1 cellular context compared by ENCODE assay signal in the genomic region with DNA sequence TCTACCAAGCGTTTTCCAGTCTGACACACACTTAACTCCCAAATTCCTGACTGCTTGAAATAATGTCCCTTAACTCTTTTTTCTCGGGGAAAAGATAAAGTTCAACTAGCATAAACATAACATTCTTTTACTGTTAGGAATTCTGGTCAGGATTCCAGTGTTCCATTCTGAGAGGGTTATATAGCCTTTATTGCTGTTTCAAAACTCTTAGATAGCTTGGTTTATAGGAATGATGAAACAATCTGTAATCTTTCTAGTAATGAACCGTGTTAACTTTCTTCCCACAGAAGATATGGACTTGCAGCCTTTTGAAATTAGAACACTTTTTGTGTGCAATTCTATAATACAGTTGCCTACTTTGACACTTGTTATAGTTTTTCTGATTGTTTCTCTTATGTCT.
TF ChIP-seq lines count a peak whose summit lies in the region.

No MANE protein-coding gene starts in this region.

TF ChIP-seq in K562, 482 proteins besides CTCF, POLR2A, EP300 and RAD21 (continued from another document and continues in another):
- no peak for TF ChIP-seq MGA (IDR thresholded peaks at IDR 0.05)
- TF ChIP-seq TCFL5 (CRISPR knock-in tag; conservative IDR thresholded peaks at IDR 0.05): no peak
- TF ChIP-seq ELF4 (CRISPR knock-in tag; IDR thresholded peaks at IDR 0.05): no peak
- no peak for TF ChIP-seq ZKSCAN1 (IDR thresholded peaks at IDR 0.05; ENCODE audit: low read depth, low read length)
- TF ChIP-seq ZNF609 (CRISPR knock-in tag; IDR thresholded peaks at IDR 0.05; ENCODE audit: borderline replicate concordance): no peak
- no peak for TF ChIP-seq MTA3 (IDR thresholded peaks at IDR 0.05; ENCODE audit: borderline replicate concordance)
- peak; percentile 49 to 59; a peak in 2 of 4 replicates for TF ChIP-seq TRIM24 (IDR thresholded peaks at IDR 0.05)
- 0 out of 2 replicates have a peak, but pooled peaks have one; percentile 20 for TF ChIP-seq ZNF395 (CRISPR knock-in tag; IDR thresholded peaks at IDR 0.05)
- TF ChIP-seq PHF21A (IDR thresholded peaks at IDR 0.05; ENCODE audit: borderline replicate concordance, low read depth): no peak
- no peak for TF ChIP-seq TEAD1 (CRISPR knock-in tag; IDR thresholded peaks at IDR 0.05)
- TF ChIP-seq EHMT2 (IDR thresholded peaks at IDR 0.05): no peak
- no peak for TF ChIP-seq RFX1 (IDR thresholded peaks at IDR 0.05)
- 0 out of 2 replicates have a peak, but pooled peaks have one; percentile 38 for TF ChIP-seq PATZ1 (CRISPR knock-in tag; IDR thresholded peaks at IDR 0.05; ENCODE audit: borderline replicate concordance)
- no peak for TF ChIP-seq CCAR2 (IDR thresholded peaks at IDR 0.05; ENCODE audit: low read depth, low read length)
- no peak for TF ChIP-seq PRMT5 (CRISPR knock-in tag; IDR thresholded peaks at IDR 0.05)
- TF ChIP-seq TAF15 (IDR thresholded peaks at IDR 0.05; ENCODE audit: low read depth, low read length): no peak
- no peak for TF ChIP-seq CUX1 (CRISPR knock-in tag; IDR thresholded peaks at IDR 0.05)
- peak; percentile 46; the same call in 1 of the 2 replicates for TF ChIP-seq ZNF589 (CRISPR knock-in tag; IDR thresholded peaks at IDR 0.05; ENCODE audit: low read depth)
- TF ChIP-seq HDAC8 (tag; IDR thresholded peaks at IDR 0.05): no peak
- TF ChIP-seq RHOXF2B (CRISPR knock-in tag; conservative IDR thresholded peaks at IDR 0.05): no peak
- TF ChIP-seq HLTF (IDR thresholded peaks at IDR 0.05): no peak
- TF ChIP-seq PCBP1 (IDR thresholded peaks at IDR 0.05; ENCODE audit: low read depth, low read length, poor library complexity, severe bottlenecking): no peak
- no peak for TF ChIP-seq TRIM28 (IDR thresholded peaks at IDR 0.05)
- TF ChIP-seq MED1 (CRISPR knock-in tag; IDR thresholded peaks at IDR 0.05; ENCODE audit: borderline replicate concordance): no peak
- TF ChIP-seq ZNF764 (CRISPR knock-in tag; IDR thresholded peaks at IDR 0.05; ENCODE audit: low read depth): no peak
